28 cellular contexts compared by ENCODE assay signal in the genomic region with DNA sequence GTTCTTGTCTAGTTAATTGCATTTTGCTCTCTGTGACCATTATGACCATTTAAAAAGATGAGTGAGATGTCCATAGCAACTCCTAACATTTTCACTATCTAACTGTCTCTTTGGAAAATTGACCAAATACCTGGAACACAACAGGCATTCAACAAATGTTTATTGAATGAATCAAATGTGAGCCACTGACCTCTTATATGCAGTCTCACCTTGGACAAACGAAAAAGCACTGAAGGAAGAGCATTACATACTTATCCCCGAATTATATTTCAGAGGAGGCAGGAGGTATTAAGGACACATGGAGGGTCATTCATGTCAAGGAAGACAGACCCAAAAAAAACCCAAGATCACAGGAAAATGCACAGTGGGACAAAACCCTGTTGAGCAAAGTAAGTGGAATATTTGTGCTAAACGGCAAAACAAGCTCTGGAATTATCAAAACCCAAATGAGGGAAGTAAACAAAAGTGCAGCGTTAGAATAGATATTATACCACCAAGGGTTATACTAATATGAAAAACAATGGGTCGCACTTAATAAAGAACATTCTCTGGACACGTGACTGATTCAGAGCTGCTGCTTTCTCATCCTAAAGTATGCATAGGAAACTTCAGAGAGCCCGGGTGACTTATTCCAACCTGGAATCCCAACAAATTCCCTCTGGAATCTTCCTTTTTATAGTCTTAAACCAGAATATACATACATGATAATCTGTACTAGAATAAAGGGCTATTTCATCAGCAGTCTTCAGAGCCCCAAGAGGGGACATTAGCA.
"Had no signal": no experiment of that assay in that cellular context is flagged by ENCODE, and none has a peak within 500 bp of the region (broad histone marks: within the 10 kb centered on the region; RNA-seq: fewer than 3 reads in every experiment).

No MANE protein-coding gene starts in this region.

- ATAC-seq: activated CD4-positive, alpha-beta T cell treated with anti-CD3 and anti-CD28 coated beads for 36 hours; activated T-cell treated with anti-CD3 and anti-CD28 coated beads, Interleukin-2, amount 50 U/mL, for 4 hours; left ventricle myocardium superior; right cardiac atrium had no signal

- H3K9me3 ChIP-seq: neutrophil, ovary, tibial nerve had no signal

- H3K27ac ChIP-seq: hepatocyte, neutrophil, skin epidermis had no signal

- H3K27me3 ChIP-seq: hepatocyte, ovary, tibial nerve had no signal

- H3K4me3 Mint-ChIP-seq: activated B cell treated with CpG ODN at 0.5 μM for 24 hours; activated CD4-positive, alpha-beta T cell treated with anti-CD3 and anti-CD28 coated beads for 36 hours; activated naive CD8-positive, alpha-beta T cell; activated T-cell treated with anti-CD3 and anti-CD28 coated beads, Interleukin-2, amount 50 U/mL, for 4 hours; immature natural killer cell; stimulated activated naive CD8-positive, alpha-beta T cell treated with anti-CD3 and anti-CD28 coated beads, Interleukin-15, Interleukin-2, amounts not matched to agents 100 ng/mL and 50 ng/mL, for 24 hours had no signal

- H3K4me1 ChIP-seq: tibial nerve had no signal

- FAIRE-seq: urothelium cell line had no signal

- DNase-seq: activated B cell treated with CpG ODN at 0.5 μM for 24 hours; activated CD4-positive, alpha-beta T cell treated with anti-CD3 and anti-CD28 coated beads for 36 hours; activated CD4-positive, alpha-beta T cell treated with anti-CD3 and anti-CD28 coated beads, Interleukin-2, amount 50 U/mL, for 4 hours; activated CD8-positive, alpha-beta memory T cell treated with anti-CD3 and anti-CD28 coated beads for 24 hours; activated CD8-positive, alpha-beta memory T cell treated with anti-CD3 and anti-CD28 coated beads, Interleukin-2, amount 50 U/mL, for 48 hours; activated naive CD4-positive, alpha-beta T cell; activated T-cell treated with anti-CD3 and anti-CD28 coated beads, Interleukin-2, amount 50 U/mL, for 4 hours; amniotic stem cell; cerebellar nuclear complex; foreskin fibroblast; immature natural killer cell; left ventricle myocardium superior; mammary epithelial cell; midbrain; ovary; right cardiac atrium; stimulated activated CD4-positive, alpha-beta T cell treated with anti-CD3 and anti-CD28 coated beads, Interleukin-1b, Interleukin-23, amount 100 ng/mL, for 48 hours; T-helper 1 cell; T-helper 9 cell had no signal

- H3K9me3 Mint-ChIP-seq: activated B cell treated with CpG ODN at 0.5 μM for 24 hours; activated T-cell treated with anti-CD3 and anti-CD28 coated beads, Interleukin-2, amount 50 U/mL, for 4 hours; activated T-helper 2 cell treated with anti-CD3 and anti-CD28 coated beads, Interferon-gamma antibody, Interleukin-2, Interleukin-4, amounts not matched to agents 10 μg/mL and 5 μg/mL and 100 μg/mL, durations not matched to agents 14 hours and 24 hours and 36 hours; stimulated activated naive CD8-positive, alpha-beta T cell treated with anti-CD3 and anti-CD28 coated beads, Interleukin-15, Interleukin-2, amounts not matched to agents 100 ng/mL and 50 ng/mL, for 24 hours had no signal

- H3K36me3 ChIP-seq: neutrophil, ovary, tibial nerve had no signal

- H3K4me1 Mint-ChIP-seq: activated CD4-positive, alpha-beta T cell treated with anti-CD3 and anti-CD28 coated beads for 36 hours had no signal

- H3K4me3 ChIP-seq: hepatocyte, ovary, skin epidermis had no signal

- H3K27ac Mint-ChIP-seq: activated B cell treated with CpG ODN at 0.5 μM for 24 hours; activated CD4-positive, alpha-beta T cell treated with anti-CD3 and anti-CD28 coated beads for 36 hours; activated naive CD8-positive, alpha-beta T cell; activated T-helper 2 cell treated with anti-CD3 and anti-CD28 coated beads, Interferon-gamma antibody, Interleukin-2, Interleukin-4, amounts not matched to agents 10 μg/mL and 5 μg/mL and 100 μg/mL, durations not matched to agents 14 hours and 24 hours and 36 hours; nephron; stimulated activated naive CD8-positive, alpha-beta T cell treated with anti-CD3 and anti-CD28 coated beads, Interleukin-15, Interleukin-2, amounts not matched to agents 100 ng/mL and 50 ng/mL, for 24 hours had no signal

- H3K36me3 Mint-ChIP-seq: activated naive CD8-positive, alpha-beta T cell; immature natural killer cell had no signal
